ENCODE assay signal across 18 cellular contexts in genomic region chr17:37815516-37815915, GRCh38.
"Had no signal": no experiment of that assay in that cellular context is flagged by ENCODE, and none has a peak within 500 bp of the region (broad histone marks: within the 10 kb centered on the region; RNA-seq: fewer than 3 reads in every experiment).

No MANE protein-coding gene starts in this region.

- H3K36me3 Mint-ChIP-seq: brain; memory B cell; stimulated activated effector memory CD8-positive, alpha-beta T cell treated with anti-CD3 and anti-CD28 coated beads, Interleukin-12 subunit alpha, Interleukin-12 subunit beta, amount 100 ng/mL, for 72 hours; type B pancreatic cell had no signal

- H3K4me1 Mint-ChIP-seq: brain; stimulated activated effector memory CD8-positive, alpha-beta T cell treated with anti-CD3 and anti-CD28 coated beads, Interleukin-12 subunit alpha, Interleukin-12 subunit beta, amount 100 ng/mL, for 72 hours had no signal

- H3K27ac ChIP-seq: dorsolateral prefrontal cortex, pancreas, testis had no signal

- DNase-seq: activated T-cell treated with anti-CD3 and anti-CD28 coated beads, Interleukin-2, amount 50 U/mL, for 24 hours; dorsolateral prefrontal cortex; foreskin melanocyte; kidney; stimulated activated CD4-positive, alpha-beta T cell treated with anti-CD3 and anti-CD28 coated beads, Interleukin-4, amount 100 ng/mL, for 24 hours; T-helper 9 cell had no signal

- H3K4me3 ChIP-seq: dorsolateral prefrontal cortex, pancreas, testis had no signal

- H3K4me3 Mint-ChIP-seq: activated CD4-positive, alpha-beta T cell treated with anti-CD3 and anti-CD28 coated beads, Interleukin-2, amount 10 ng/mL, durations not matched to agents 24 days and 14 days; activated CD8-positive, alpha-beta T cell treated with anti-CD3 and anti-CD28 coated beads, Interleukin-2, amount 10 ng/mL, durations not matched to agents 7 days and 5 days; activated naive CD4-positive, alpha-beta T cell treated with anti-CD3 and anti-CD28 coated beads for 36 hours; activated T-cell treated with anti-CD3 and anti-CD28 coated beads, Interleukin-2, amount 50 U/mL, for 24 hours; brain; memory B cell; naive thymus-derived CD4-positive, alpha-beta T cell; stimulated activated effector memory CD8-positive, alpha-beta T cell treated with anti-CD3 and anti-CD28 coated beads, Interleukin-12 subunit alpha, Interleukin-12 subunit beta, amount 100 ng/mL, for 72 hours; type B pancreatic cell had no signal

- H3K9me3 Mint-ChIP-seq: activated CD4-positive, alpha-beta T cell treated with anti-CD3 and anti-CD28 coated beads, Interleukin-2, amount 10 ng/mL, durations not matched to agents 24 days and 14 days; activated naive CD4-positive, alpha-beta T cell treated with anti-CD3 and anti-CD28 coated beads for 36 hours; activated T-cell treated with anti-CD3 and anti-CD28 coated beads, Interleukin-2, amount 50 U/mL, for 24 hours; activated T-helper 2 cell treated with anti-CD3 and anti-CD28 coated beads, Interferon-gamma antibody, Interleukin-2, Interleukin-4, amounts not matched to agents 10 μg/mL and 5 μg/mL and 100 μg/mL, durations not matched to agents 14 hours and 24 hours and 36 hours; memory B cell; naive thymus-derived CD4-positive, alpha-beta T cell; stimulated activated effector memory CD8-positive, alpha-beta T cell treated with anti-CD3 and anti-CD28 coated beads, Interleukin-12 subunit alpha, Interleukin-12 subunit beta, amount 100 ng/mL, for 72 hours; type B pancreatic cell had no signal

- ATAC-seq: activated CD8-positive, alpha-beta T cell treated with anti-CD3 and anti-CD28 coated beads, Interleukin-2, amount 10 ng/mL, durations not matched to agents 7 days and 5 days; naive thymus-derived CD4-positive, alpha-beta T cell; sciatic nerve; stimulated activated effector memory CD8-positive, alpha-beta T cell treated with anti-CD3 and anti-CD28 coated beads, Interleukin-12 subunit alpha, Interleukin-12 subunit beta, amount 100 ng/mL, for 72 hours had no signal

- H3K27me3 ChIP-seq: pancreas, testis had no signal

- H3K27ac Mint-ChIP-seq: activated CD4-positive, alpha-beta T cell treated with anti-CD3 and anti-CD28 coated beads, Interleukin-2, amount 10 ng/mL, durations not matched to agents 24 days and 14 days; activated CD8-positive, alpha-beta T cell treated with anti-CD3 and anti-CD28 coated beads, Interleukin-2, amount 10 ng/mL, durations not matched to agents 7 days and 5 days; activated naive CD4-positive, alpha-beta T cell treated with anti-CD3 and anti-CD28 coated beads for 36 hours; activated T-cell treated with anti-CD3 and anti-CD28 coated beads, Interleukin-2, amount 50 U/mL, for 24 hours; activated T-helper 2 cell treated with anti-CD3 and anti-CD28 coated beads, Interferon-gamma antibody, Interleukin-2, Interleukin-4, amounts not matched to agents 10 μg/mL and 5 μg/mL and 100 μg/mL, durations not matched to agents 14 hours and 24 hours and 36 hours; brain; memory B cell; naive thymus-derived CD4-positive, alpha-beta T cell; stimulated activated effector memory CD8-positive, alpha-beta T cell treated with anti-CD3 and anti-CD28 coated beads, Interleukin-12 subunit alpha, Interleukin-12 subunit beta, amount 100 ng/mL, for 72 hours; type B pancreatic cell had no signal

- H3K4me1 ChIP-seq: pancreas, testis had no signal

- H3K9me3 ChIP-seq: pancreas, testis had no signal

- H3K36me3 ChIP-seq: pancreas had no signal
